ENCODE assay signal across 10 cellular contexts in the genomic region with DNA sequence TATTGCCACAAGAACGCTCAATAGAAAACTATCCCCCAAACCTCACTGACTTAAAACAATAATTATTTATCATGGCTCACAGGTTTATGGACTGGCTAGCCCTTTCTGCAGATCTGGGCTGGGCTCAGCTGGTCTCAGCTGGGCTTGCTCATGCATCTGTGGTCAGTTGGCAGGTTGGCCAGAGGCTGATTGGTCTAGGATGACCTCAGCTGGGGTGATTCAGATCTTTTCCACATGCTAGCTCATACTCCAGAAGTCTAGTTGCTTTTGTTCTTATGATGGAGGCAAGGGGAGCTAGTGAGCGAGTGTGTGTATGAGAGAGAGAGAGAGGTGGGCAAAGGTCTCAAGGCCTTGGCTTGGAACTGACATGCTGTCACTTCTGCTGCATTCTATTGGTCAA.
A peak's percentile ranks its signal among the peaks of the same experiment; 100 is the strongest.
DNase-seq lines count a peak whose midpoint lies in the region; ATAC-seq, FAIRE-seq and TF ChIP-seq lines count a peak whose summit lies in the region.
"Had no signal": no experiment of that assay in that cellular context is flagged by ENCODE, and none has a peak within 500 bp of the region (broad histone marks: within the 10 kb centered on the region; RNA-seq: fewer than 3 reads in every experiment).

No MANE protein-coding gene starts in this region.

- 6% methylated on average over 2 of the region's 2 CpGs for WGBS in HepG2 (ENCODE audit: low lambda C conversion rate)
- WGBS in right lobe of liver (ENCODE audit: insufficient coverage, low coverage, low lambda C conversion rate, missing lambda C conversion rate) = 83% methylated on average over 2 of the region's 2 CpGs
- 78 to 85% methylated on average over 2 of the region's 2 CpGs for WGBS in esophagus squamous epithelium, 2 donors
- 70 to 81% methylated on average over 2 of the region's 2 CpGs for WGBS in aorta, 2 donors

- intact Hi-C loops in HepG2 (cut with micrococcal nuclease; ENCODE audit: unreplicated experiment) = no loop called here
- intact Hi-C loops in right lobe of liver (cut with DNase I) = no loop called here
- intact Hi-C loops in esophagus squamous epithelium (cut with DNase I) = no loop called here
- intact Hi-C loops in aorta (cut with DNase I) = no loop called here

- no peak overlapping the region for H3K9ac ChIP-seq in HepG2 (ENCODE audit: insufficient read depth, low read depth, low read length)

- POLR2A ChIA-PET in HepG2 (lab: Yijun Ruan, JAX) = no interaction called here

- TF ChIP-seq POLR2A in HepG2 (IDR thresholded peaks at IDR 0.05; ENCODE audit: insufficient read depth in 1 of 2, low read depth in 2 of 2, low read length in 2 of 2) = no peak
- no peak for TF ChIP-seq POLR2A in right lobe of liver (IDR thresholded peaks at IDR 0.05)
- TF ChIP-seq POLR2A in esophagus squamous epithelium (IDR thresholded peaks at IDR 0.05) = no peak

- H3K27ac ChIP-seq in HepG2 (ENCODE audit: extremely low read length, insufficient read depth, low read length) = no peak overlapping the region
- no peak overlapping the region for H3K27ac ChIP-seq in right lobe of liver
- H3K27ac ChIP-seq in esophagus squamous epithelium = peak overlapping the region in 3 of 4 donors; percentile 9 to 34 (median 13)
- H3K27ac ChIP-seq in aorta (ENCODE audit: low read depth in 1 of 2, low read length in 2 of 2) = no peak overlapping the region

- no peaks in the 10 kb centered on the region for H4K20me1 ChIP-seq in HepG2 (ENCODE audit: insufficient read depth, low read length)

- peak; percentile 47 for ATAC-seq in HepG2
- ATAC-seq in right lobe of liver = no peak
- ATAC-seq in aorta (ENCODE audit: low FRiP score) = peak; percentile 84
- no peak for ATAC-seq in HG03095 (IDR thresholded peaks at IDR 0.05; ENCODE audit: unreplicated experiment)
- ATAC-seq: activated T-helper 17 cell treated with anti-CD3 and anti-CD28 coated beads, Interleukin-2, amount 50 U/mL, for 72 hours had no signal

- no peaks in the 10 kb centered on the region for H3K4me1 ChIP-seq in HepG2 (ENCODE audit: insufficient read depth, low read length)
- H3K4me1 ChIP-seq in right lobe of liver = no peaks in the 10 kb centered on the region
- H3K4me1 ChIP-seq in esophagus squamous epithelium = no peaks in the 10 kb centered on the region
- no peaks in the 10 kb centered on the region for H3K4me1 ChIP-seq in aorta (ENCODE audit: control insufficient read depth in 1 of 2, insufficient read depth in 2 of 2, low read length in 2 of 2)

- H3K36me3 ChIP-seq in HepG2 (replicated peaks in 1 of 2; ENCODE audit: control insufficient read depth in 1 of 2, insufficient read depth in 2 of 2, low read length in 2 of 2) (no peaks in the 10 kb centered on the region), right lobe of liver (no peaks in the 10 kb centered on the region), esophagus squamous epithelium (no peaks in the 10 kb centered on the region), aorta (ENCODE audit: control insufficient read depth in 1 of 2, insufficient read depth in 2 of 2, low read length in 1 of 2) (no peaks in the 10 kb centered on the region)

- TF ChIP-seq EP300 in HepG2 (IDR thresholded peaks at IDR 0.05; ENCODE audit: low read depth in 2 of 2, low read length in 2 of 2) = no peak
- no peak for TF ChIP-seq EP300 in HepG2 (CRISPR knock-in tag; IDR thresholded peaks at IDR 0.05; ENCODE audit: borderline replicate concordance)

- H3K9me3 ChIP-seq in HepG2 (ENCODE audit: low read length) = no peaks in the 10 kb centered on the region
- H3K9me3 ChIP-seq in right lobe of liver = no peaks in the 10 kb centered on the region
- no peaks in the 10 kb centered on the region for H3K9me3 ChIP-seq in esophagus squamous epithelium
- H3K9me3 ChIP-seq in aorta (ENCODE audit: control insufficient read depth, low read length) = no peaks in the 10 kb centered on the region

- no peak for TF ChIP-seq RAD21 in HepG2 (CRISPR knock-in tag; IDR thresholded peaks at IDR 0.05)

- H3K4me3 ChIP-seq in HepG2 (replicated peaks in 1 of 3; ENCODE audit: insufficient read depth in 1 of 3, low read depth in 2 of 3, low read length in 3 of 3) (no peak overlapping the region), right lobe of liver (no peak overlapping the region), esophagus squamous epithelium (no peak overlapping the region), aorta (ENCODE audit: low read length in 2 of 2) (no peak overlapping the region)
- H3K4me3 ChIP-seq: GM23338 had no signal

- peaks cover 1 to 4% of the 10 kb centered on the region in 2 experiments; a peak in 2 of 5 replicates for H3K27me3 ChIP-seq in HepG2 (ENCODE audit: control insufficient read depth in 1 of 2, insufficient read depth in 2 of 2, low read length in 2 of 2)
- no peaks in the 10 kb centered on the region for H3K27me3 ChIP-seq in right lobe of liver
- H3K27me3 ChIP-seq in esophagus squamous epithelium = no peaks in the 10 kb centered on the region
- no peaks in the 10 kb centered on the region for H3K27me3 ChIP-seq in aorta (ENCODE audit: control insufficient read depth in 1 of 2, insufficient read depth in 2 of 2, low read length in 1 of 2)

- TF ChIP-seq CTCF in HepG2 (CRISPR knock-in tag; IDR thresholded peaks at IDR 0.05) = no peak
- TF ChIP-seq CTCF in right lobe of liver (IDR thresholded peaks at IDR 0.05) = no peak
- TF ChIP-seq CTCF in esophagus squamous epithelium (IDR thresholded peaks at IDR 0.05) = no peak

- DNase-seq in HepG2 (ENCODE audit: low spot score) (peak; percentile 6), right lobe of liver (no peak), esophagus squamous epithelium (lab: John Stamatoyannopoulos, UW) (no peak), midbrain (lab: John Stamatoyannopoulos, UW) (peak; percentile 89), aorta (peak in 1 of 2 donors; percentile 76), iPS-NIHi11 (ENCODE audit: low spot score) (no peak)
- no peak for DNase-seq in stimulated activated CD4-positive, alpha-beta T cell treated with anti-CD3 and anti-CD28 coated beads, Interleukin-15, amount 100 ng/mL, for 24 hours

- no TSS peak for BruUV-seq in HepG2 (replicated peaks; lab: Mats Ljungman, UMichigan)

- H2AFZ ChIP-seq in HepG2 (ENCODE audit: low read length) = no peak overlapping the region

- FAIRE-seq in HepG2 (lab: Jason Lieb, UNC) = no peak

- H3K4me2 ChIP-seq in HepG2 (ENCODE audit: low read depth, low read length) = no peak overlapping the region
- H3K4me2 ChIP-seq: GM23338 had no signal

- no peaks in the 10 kb centered on the region for H3K79me2 ChIP-seq in HepG2 (ENCODE audit: insufficient read depth, low read length)

- CTCF ChIA-PET in HepG2 (lab: Yijun Ruan, JAX; ENCODE audit: low intra/inter-chr PET ratio, low total read pairs) = no interaction called here

- in situ Hi-C loops in HepG2 (cut with HindIII; ENCODE audit: extremely low pct_ligation_motif_present, low pct_unique_long_range_greater_than_20kb) = loop anchor here (10.0 kb wide), 1 partner anchor 124 kb away; no protein-coding TSS in a partner anchor

TF ChIP-seq in HepG2, 621 proteins besides CTCF, POLR2A, EP300 and RAD21:
- TF ChIP-seq TAF15 (IDR thresholded peaks at IDR 0.05; ENCODE audit: low read depth, low read length, poor library complexity, severe bottlenecking) (no peak), ZFP82 (CRISPR knock-in tag; IDR thresholded peaks at IDR 0.05; ENCODE audit: borderline replicate concordance) (no peak), KAT2B (IDR thresholded peaks at IDR 0.05; ENCODE audit: borderline replicate concordance, low read depth, low read length) (no peak), ZFP36L2 (CRISPR knock-in tag; IDR thresholded peaks at IDR 0.05) (no peak), CCAR2 (optimal IDR thresholded peaks at IDR 0.05; ENCODE audit: low read depth, low read length) (no peak), SMAD1 (CRISPR knock-in tag; IDR thresholded peaks at IDR 0.05; ENCODE audit: borderline replicate concordance, low read depth) (no peak), ZNF333 (CRISPR knock-in tag; IDR thresholded peaks at IDR 0.05; ENCODE audit: borderline replicate concordance) (no peak), ZNF547 (CRISPR knock-in tag; IDR thresholded peaks at IDR 0.05) (no peak), ZNF136 (CRISPR knock-in tag; IDR thresholded peaks at IDR 0.05; ENCODE audit: low read depth) (no peak), KDM3A (CRISPR knock-in tag; IDR thresholded peaks at IDR 0.05; ENCODE audit: low read depth) (no peak), DNMT1 (CRISPR knock-in tag; IDR thresholded peaks at IDR 0.05) (no peak), ZNF12 (CRISPR knock-in tag; IDR thresholded peaks at IDR 0.05) (no peak), ZNF337 (CRISPR knock-in tag; IDR thresholded peaks at IDR 0.05; ENCODE audit: borderline replicate concordance, low read depth) (no peak)
- TF ChIP-seq, protein P1, sequence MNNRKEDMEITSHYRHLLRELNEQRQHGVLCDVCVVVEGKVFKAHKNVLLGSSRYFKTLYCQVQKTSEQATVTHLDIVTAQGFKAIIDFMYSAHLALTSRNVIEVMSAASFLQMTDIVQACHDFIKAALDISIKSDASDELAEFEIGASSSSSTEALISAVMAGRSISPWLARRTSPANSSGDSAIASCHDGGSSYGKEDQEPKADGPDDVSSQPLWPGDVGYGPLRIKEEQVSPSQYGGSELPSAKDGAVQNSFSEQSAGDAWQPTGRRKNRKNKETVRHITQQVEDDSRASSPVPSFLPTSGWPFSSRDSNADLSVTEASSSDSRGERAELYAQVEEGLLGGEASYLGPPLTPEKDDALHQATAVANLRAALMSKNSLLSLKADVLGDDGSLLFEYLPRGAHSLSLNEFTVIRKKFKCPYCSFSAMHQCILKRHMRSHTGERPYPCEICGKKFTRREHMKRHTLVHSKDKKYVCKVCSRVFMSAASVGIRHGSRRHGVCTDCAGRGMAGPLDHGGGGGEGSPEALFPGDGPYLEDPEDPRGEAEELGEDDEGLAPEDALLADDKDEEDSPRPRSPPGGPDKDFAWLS (CRISPR knock-in tag; IDR thresholded peaks at IDR 0.05; ENCODE audit: borderline replicate concordance) = no peak
- TF ChIP-seq, protein P2, sequence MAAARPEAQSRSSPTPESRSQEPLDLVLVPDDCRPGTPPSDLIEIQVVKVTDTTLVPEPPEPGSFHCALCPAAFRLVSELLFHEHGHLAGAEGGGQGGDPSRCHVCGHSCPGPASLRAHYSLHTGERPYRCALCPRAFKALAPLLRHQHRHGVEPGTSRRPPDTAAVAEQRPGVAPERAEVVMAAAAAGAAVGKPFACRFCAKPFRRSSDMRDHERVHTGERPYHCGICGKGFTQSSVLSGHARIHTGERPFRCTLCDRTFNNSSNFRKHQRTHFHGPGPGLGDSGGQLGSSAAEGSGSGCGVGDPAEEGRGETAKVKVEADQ (CRISPR knock-in tag; IDR thresholded peaks at IDR 0.05; ENCODE audit: borderline replicate concordance) = no peak

Comparison
In these comparisons a context has a peak if more than half of its experiments do, and no peak if none do; other contexts are left out.
1. ATAC-seq: peak in HepG2 (single experiment) and aorta (single experiment); none in right lobe of liver (0 of 4) and HG03095 (single experiment).
2. DNase-seq: peak in HepG2 (single experiment) and midbrain (single experiment); none in right lobe of liver (0 of 3), esophagus squamous epithelium (single experiment), iPS-NIHi11 (single experiment) and stimulated activated CD4-positive, alpha-beta T cell treated with anti-CD3 and anti-CD28 coated beads, Interleukin-15, amount 100 ng/mL, for 24 hours (single experiment).
3. H3K27ac ChIP-seq: peak in esophagus squamous epithelium (3 of 4); none in HepG2 (single experiment), right lobe of liver (0 of 3) and aorta (0 of 2).